25 cellular contexts compared by ENCODE assay signal in genomic region chr9:69452110-69452780, GRCh38.
DNase-seq lines count a peak whose midpoint lies in the region; ATAC-seq and TF ChIP-seq lines count a peak whose summit lies in the region.
"Had no signal": no experiment of that assay in that cellular context is flagged by ENCODE, and none has a peak within 500 bp of the region (broad histone marks: within the 10 kb centered on the region; RNA-seq: fewer than 3 reads in every experiment).

No MANE protein-coding gene starts in this region.

- no peaks in the 10 kb centered on the region for H3K9me3 Mint-ChIP-seq in activated CD8-positive, alpha-beta T cell treated with anti-CD3 and anti-CD28 coated beads, Interleukin-2, amount 10 ng/mL, durations not matched to agents 7 days and 5 days (ENCODE audit: insufficient read depth)
- H3K9me3 Mint-ChIP-seq: CD4-positive, CD25-positive, alpha-beta regulatory T cell; IgD-negative memory B cell; neural crest cell had no signal

- H3K14ac ChIP-seq in mesenchymal stem cell (ENCODE audit: low read length in 2 of 2): no peak overlapping the region

- DNase-seq in COR-L47 (lab: John Stamatoyannopoulos, UW): peak; percentile 59
- peak; percentile 73 for DNase-seq in NCI-H146 treated with DMSO at 0.1 percent for 48 hours (lab: John Stamatoyannopoulos, UW; ENCODE audit: unreplicated experiment)
- DNase-seq in coronary artery (ENCODE audit: low spot score): peak; percentile 45
- no peak for DNase-seq in mesenchymal stem cell
- DNase-seq in activated CD8-positive, alpha-beta T cell treated with anti-CD3 and anti-CD28 coated beads, Interleukin-2, amount 10 ng/mL, durations not matched to agents 7 days and 5 days: no peak
- no peak for DNase-seq in GM20000 (ENCODE audit: low spot score)
- DNase-seq: activated CD4-positive, alpha-beta T cell treated with anti-CD3 and anti-CD28 coated beads, Interleukin-2, amount 50 U/mL, for 48 hours; activated CD4-positive, CD25-positive, alpha-beta regulatory T cell; activated effector memory CD4-positive, alpha-beta T cell treated with Interleukin-2 at 50 U/mL for 16 hours; CD4-positive, CD25-positive, alpha-beta regulatory T cell; colonic mucosa; DMS79; MG63; mucosa of descending colon; NCI-H1694 treated with DMSO at 0.1 percent for 48 hours; spleen; stimulated activated CD4-positive, alpha-beta T cell treated with anti-CD3 and anti-CD28 coated beads, Interleukin-4, amount 100 ng/mL, for 1 hour; stimulated activated naive CD4-positive, alpha-beta T cell treated with Interleukin-2 at 50 U/mL for 16 hours; T-helper 9 cell had no signal

- no peaks in the 10 kb centered on the region for H3K79me1 ChIP-seq in mesenchymal stem cell (replicated peaks; ENCODE audit: low read length, poor library complexity, severe bottlenecking)

- H2BK120ac ChIP-seq in mesenchymal stem cell (ENCODE audit: low read depth, low read length): no peak overlapping the region

- H3K4me3 ChIP-seq in coronary artery (no peak overlapping the region), mesenchymal stem cell (ENCODE audit: insufficient read depth in 1 of 2, low read depth in 1 of 2, low read length in 2 of 2) (no peak overlapping the region)
- H3K4me3 ChIP-seq: colonic mucosa, GM12878, MG63, mucosa of descending colon, spleen, thoracic aorta had no signal

- H3K27ac Mint-ChIP-seq in activated CD8-positive, alpha-beta T cell treated with anti-CD3 and anti-CD28 coated beads, Interleukin-2, amount 10 ng/mL, durations not matched to agents 7 days and 5 days: no peak overlapping the region
- H3K27ac Mint-ChIP-seq: CD4-positive, CD25-positive, alpha-beta regulatory T cell had no signal

- H4K91ac ChIP-seq in mesenchymal stem cell (ENCODE audit: low read length): no peak overlapping the region

- peak overlapping the region; percentile 99 for H2AK5ac ChIP-seq in mesenchymal stem cell (ENCODE audit: low read length, severe bottlenecking)

- WGBS in mesenchymal stem cell: 78% methylated on average over 13 of the region's 13 CpGs

- no peak overlapping the region for H2AFZ ChIP-seq in mesenchymal stem cell (ENCODE audit: low read depth, low read length)

- H3K9ac ChIP-seq in mesenchymal stem cell (ENCODE audit: low read length): no peak overlapping the region

- H3K36me3 ChIP-seq in mesenchymal stem cell (ENCODE audit: control insufficient read depth in 1 of 2, insufficient read depth in 2 of 2, low read depth in 1 of 2, low read length in 2 of 2): peaks cover 28 to 33% of the 10 kb centered on the region in 2 experiments
- H3K36me3 ChIP-seq: colonic mucosa, MG63 had no signal

- no peaks in the 10 kb centered on the region for H3K4me1 Mint-ChIP-seq in activated CD8-positive, alpha-beta T cell treated with anti-CD3 and anti-CD28 coated beads, Interleukin-2, amount 10 ng/mL, durations not matched to agents 7 days and 5 days (ENCODE audit: low read depth)
- H3K4me1 Mint-ChIP-seq: CD4-positive, CD25-positive, alpha-beta regulatory T cell; IgD-negative memory B cell had no signal

- peaks cover 0 to 14% of the 10 kb centered on the region in 2 experiments for H3K27me3 ChIP-seq in mesenchymal stem cell (ENCODE audit: control insufficient read depth in 1 of 2, insufficient read depth in 1 of 2, low read length in 2 of 2)
- H3K27me3 ChIP-seq: colonic mucosa, MG63, spleen had no signal

- POLR2A ChIA-PET in activated CD8-positive, alpha-beta T cell treated with anti-CD3 and anti-CD28 coated beads, Interleukin-2, amount 10 ng/mL, durations not matched to agents 7 days and 5 days (lab: Charles Lee): no interaction called here

- H3K9me3 ChIP-seq in mesenchymal stem cell (ENCODE audit: control insufficient read depth, low read length): no peaks in the 10 kb centered on the region
- H3K9me3 ChIP-seq: colonic mucosa, MG63, mucosa of descending colon, spleen, thoracic aorta had no signal

- H3K4me2 ChIP-seq in mesenchymal stem cell (ENCODE audit: low read length, poor library complexity, severe bottlenecking): no peak overlapping the region

- H3K36me3 Mint-ChIP-seq in activated CD8-positive, alpha-beta T cell treated with anti-CD3 and anti-CD28 coated beads, Interleukin-2, amount 10 ng/mL, durations not matched to agents 7 days and 5 days (ENCODE audit: low read depth): no peaks in the 10 kb centered on the region
- H3K36me3 Mint-ChIP-seq: CD4-positive, CD25-positive, alpha-beta regulatory T cell; IgD-negative memory B cell had no signal

- H3K4me1 ChIP-seq in mesenchymal stem cell (ENCODE audit: control insufficient read depth, insufficient read depth, low read depth, low read length): peaks cover 12% of the 10 kb centered on the region
- H3K4me1 ChIP-seq: colonic mucosa, spleen had no signal

- no peak overlapping the region for H2BK15ac ChIP-seq in mesenchymal stem cell (ENCODE audit: low read depth, poor library complexity, severe bottlenecking)

- H2BK12ac ChIP-seq in mesenchymal stem cell (ENCODE audit: low read length in 2 of 2): no peak overlapping the region

- no peak for ATAC-seq in activated CD8-positive, alpha-beta T cell treated with anti-CD3 and anti-CD28 coated beads, Interleukin-2, amount 10 ng/mL, durations not matched to agents 7 days and 5 days
- ATAC-seq in GM19455 (IDR thresholded peaks at IDR 0.05; ENCODE audit: unreplicated experiment) (no peak), GM18909 (IDR thresholded peaks at IDR 0.05; ENCODE audit: poor library complexity, unreplicated experiment) (no peak)
- ATAC-seq: GM12878, mucosa of descending colon had no signal

- H3K18ac ChIP-seq in mesenchymal stem cell (ENCODE audit: low read depth in 1 of 2, low read length in 2 of 2): no peak overlapping the region

- no peak overlapping the region for H3K4me3 Mint-ChIP-seq in activated CD8-positive, alpha-beta T cell treated with anti-CD3 and anti-CD28 coated beads, Interleukin-2, amount 10 ng/mL, durations not matched to agents 7 days and 5 days
- H3K4me3 Mint-ChIP-seq: CD4-positive, CD25-positive, alpha-beta regulatory T cell; IgD-negative memory B cell; neural crest cell had no signal

- H3K27me3 Mint-ChIP-seq in activated CD8-positive, alpha-beta T cell treated with anti-CD3 and anti-CD28 coated beads, Interleukin-2, amount 10 ng/mL, durations not matched to agents 7 days and 5 days (ENCODE audit: low read depth): no peaks in the 10 kb centered on the region
- H3K27me3 Mint-ChIP-seq: IgD-negative memory B cell had no signal

- H3K27ac ChIP-seq in coronary artery: no peak overlapping the region
- H3K27ac ChIP-seq in mesenchymal stem cell (ENCODE audit: low read length, poor library complexity, severe bottlenecking): peak overlapping the region; percentile 75
- H3K27ac ChIP-seq: colonic mucosa, spleen, thoracic aorta had no signal

- H3K4ac ChIP-seq in mesenchymal stem cell (ENCODE audit: low read depth in 1 of 2, low read length in 2 of 2): no peak overlapping the region

- CTCF ChIA-PET in activated CD8-positive, alpha-beta T cell treated with anti-CD3 and anti-CD28 coated beads, Interleukin-2, amount 10 ng/mL, durations not matched to agents 7 days and 5 days (lab: Charles Lee): no interaction called here

- H4K8ac ChIP-seq in mesenchymal stem cell (ENCODE audit: low read length): no peak overlapping the region

- TF ChIP-seq CTCF in coronary artery (IDR thresholded peaks at IDR 0.05) (no peak), GM20000 (IDR thresholded peaks at IDR 0.05; ENCODE audit: extremely low read depth, missing control alignments) (no peak)

- peak overlapping the region; percentile 31 for H2BK5ac ChIP-seq in mesenchymal stem cell (ENCODE audit: low read depth, low read length, poor library complexity, severe bottlenecking)

- no peak overlapping the region for H3K23ac ChIP-seq in mesenchymal stem cell (ENCODE audit: low read length in 2 of 2)

Comparison
In these comparisons a context has a peak if more than half of its experiments do, and no peak if none do; other contexts are left out.
1. DNase-seq: peak in COR-L47 (single experiment), NCI-H146 treated with DMSO at 0.1 percent for 48 hours (single experiment) and coronary artery (single experiment); none in mesenchymal stem cell (single experiment), activated CD8-positive, alpha-beta T cell treated with anti-CD3 and anti-CD28 coated beads, Interleukin-2, amount 10 ng/mL, durations not matched to agents 7 days and 5 days (single experiment) and GM20000 (single experiment).